2 cellular contexts compared by ENCODE assay signal in genomic region chr2:134420256-134420655, GRCh38.
TF ChIP-seq lines count a peak whose summit lies in the region.

No MANE protein-coding gene starts in this region.

TF ChIP-seq in H1, 55 proteins besides CTCF, POLR2A, EP300 and RAD21:
- TF ChIP-seq EZH2 (IDR thresholded peaks at IDR 0.05; ENCODE audit: low read depth, low read length, severe bottlenecking), result no peak
- TF ChIP-seq RBBP5 (IDR thresholded peaks at IDR 0.05; ENCODE audit: borderline replicate concordance, low read depth, low read length), result no peak
- TF ChIP-seq KDM5A (IDR thresholded peaks at IDR 0.05; ENCODE audit: low read length), result no peak
- no peak for TF ChIP-seq ASH2L (IDR thresholded peaks at IDR 0.05; ENCODE audit: low read length)
- TF ChIP-seq POU5F1 (IDR thresholded peaks at IDR 0.05; ENCODE audit: low read depth, low read length), result no peak
- no peak for TF ChIP-seq SP4 (IDR thresholded peaks at IDR 0.05; ENCODE audit: low read length)
- TF ChIP-seq ATF3 (IDR thresholded peaks at IDR 0.05; ENCODE audit: insufficient read depth, low read depth, low read length), result no peak
- no peak for TF ChIP-seq YY1 (IDR thresholded peaks at IDR 0.05; ENCODE audit: low read depth, low read length)
- TF ChIP-seq ZNF274 (IDR thresholded peaks at IDR 0.05; ENCODE audit: borderline replicate concordance, extremely low read depth, low read length), result no peak
- peak; percentile 89 for TF ChIP-seq E2F6 (IDR thresholded peaks at IDR 0.05)
- no peak for TF ChIP-seq CTBP2 (IDR thresholded peaks at IDR 0.05; ENCODE audit: borderline replicate concordance, insufficient read depth, insufficient read length, low read length)
- peak; percentile 71 for TF ChIP-seq MAX (IDR thresholded peaks at IDR 0.05)
- no peak for TF ChIP-seq RNF2 (IDR thresholded peaks at IDR 0.05; ENCODE audit: borderline replicate concordance, low read depth, low read length, missing control alignments, poor library complexity, severe bottlenecking)
- no peak for TF ChIP-seq SIX5 (IDR thresholded peaks at IDR 0.05; ENCODE audit: low read depth, low read length)
- TF ChIP-seq BACH1 (IDR thresholded peaks at IDR 0.05; ENCODE audit: low read length), result no peak
- TF ChIP-seq CEBPB (IDR thresholded peaks at IDR 0.05; ENCODE audit: low read depth, low read length), result no peak
- TF ChIP-seq TBP (IDR thresholded peaks at IDR 0.05; ENCODE audit: low read depth, low read length), result no peak
- no peak for TF ChIP-seq FOSL1 (IDR thresholded peaks at IDR 0.05; ENCODE audit: insufficient read depth, low read depth, low read length)
TF ChIP-seq in H1: peak in this region for 2.

TF ChIP-seq in neural cell, 6 proteins besides CTCF, POLR2A, EP300 and RAD21:
- TF ChIP-seq EZH2 (IDR thresholded peaks at IDR 0.05; ENCODE audit: borderline replicate concordance, insufficient read depth, low read length, poor library complexity, severe bottlenecking) (no peak), MXI1 (conservative IDR thresholded peaks at IDR 0.05; ENCODE audit: poor library complexity, severe bottlenecking) (no peak), REST (IDR thresholded peaks at IDR 0.05; ENCODE audit: borderline replicate concordance) (no peak), TAF1 (IDR thresholded peaks at IDR 0.05; ENCODE audit: low read depth) (no peak), POLR2AphosphoS5 (IDR thresholded peaks at IDR 0.05) (no peak), SMC3 (conservative IDR thresholded peaks at IDR 0.05; ENCODE audit: poor library complexity) (no peak)
TF ChIP-seq in neural cell: peak in this region for 0.
